In genomic region chrX:15335135-15336022, GRCh38 we compare ENCODE assay signal across 8 cellular contexts. TPM values are rescaled to one million over a fixed set of nuclear protein-coding genes. Genes with fewer than 3 reads are reported as not detected.
A peak's percentile ranks its signal among the peaks of the same experiment; 100 is the strongest.
DNase-seq lines count a peak whose midpoint lies in the region; ATAC-seq and TF ChIP-seq lines count a peak whose summit lies in the region.

PIGA (minus strand) TSS chrX:15335523; CDS start chrX:15331930, 3,593 bp downstream.

- H3K9me3 ChIP-seq in adipocyte (ENCODE audit: control insufficient read depth, low read length) (peaks cover 3% of the 10 kb centered on the region), heart left ventricle (peaks cover 0 to 6% (median 0%) of the 10 kb centered on the region in 12 donors), upper lobe of left lung (no peaks in the 10 kb centered on the region)

- TF ChIP-seq POLR2A in heart left ventricle (IDR thresholded peaks at IDR 0.05), result peak; percentile 68 to 88
- peak; percentile 28 to 96 (median 89) for TF ChIP-seq POLR2A in upper lobe of left lung (IDR thresholded peaks at IDR 0.05)

- H3K27me3 ChIP-seq in adipocyte (replicated peaks; ENCODE audit: control insufficient read depth, insufficient read depth, low read length) (peaks cover 3% of the 10 kb centered on the region), heart left ventricle (peaks cover 0 to 12% (median 0%) of the 10 kb centered on the region in 9 donors), upper lobe of left lung (no peaks in the 10 kb centered on the region)

- H3K4me1 ChIP-seq in adipocyte (ENCODE audit: control insufficient read depth, insufficient read depth, low read length), result no peaks in the 10 kb centered on the region
- peaks cover 0 to 17% (median 6%) of the 10 kb centered on the region in 12 donors for H3K4me1 ChIP-seq in heart left ventricle
- peaks cover 0 to 4% (median 0%) of the 10 kb centered on the region in 4 donors for H3K4me1 ChIP-seq in upper lobe of left lung

- intact Hi-C loops in heart left ventricle (cut with DNase I), result loop anchor here in 2 of 10 donors (5.0 kb wide), 1 partner anchor 33 kb away; no protein-coding TSS in a partner anchor

- H3K4me3 ChIP-seq in GM12875 (ENCODE audit: low read depth, low read length) (peak within 1 kb of the TSS; percentile 74), adipocyte (ENCODE audit: low read length) (peak within 1 kb of the TSS; percentile 83), heart left ventricle (peak within 1 kb of the TSS; percentile 54 to 96 (median 80)), upper lobe of left lung (peak within 1 kb of the TSS; percentile 19 to 69 (median 66))

- peaks cover 11% of the 10 kb centered on the region for H3K36me3 ChIP-seq in adipocyte (ENCODE audit: control insufficient read depth, insufficient read depth, low read length, severe bottlenecking)
- peaks cover 0 to 24% (median 13%) of the 10 kb centered on the region in 9 donors for H3K36me3 ChIP-seq in heart left ventricle
- peaks cover 0 to 13% (median 2%) of the 10 kb centered on the region in 4 donors for H3K36me3 ChIP-seq in upper lobe of left lung

- peak in 1 of 4 donors; percentile 55 for TF ChIP-seq EP300 in upper lobe of left lung (IDR thresholded peaks at IDR 0.05)

- H3K9ac ChIP-seq in adipocyte (ENCODE audit: low read length), result peak within 1 kb of the TSS; percentile 82

- TF ChIP-seq CTCF in GM12875 (IDR thresholded peaks at IDR 0.05; ENCODE audit: borderline replicate concordance, insufficient read depth, low read depth, low read length) (no peak), heart left ventricle (IDR thresholded peaks at IDR 0.05) (no peak), upper lobe of left lung (IDR thresholded peaks at IDR 0.05) (no peak)

- ATAC-seq in HG02798 (IDR thresholded peaks at IDR 0.05; ENCODE audit: poor library complexity, unreplicated experiment) (peak; percentile 99), heart left ventricle (peak; percentile 98 to 99 (median 98)), upper lobe of left lung (ENCODE audit: low FRiP score in 2 of 2) (peak; percentile 99 to 100)

- DNase-seq in NCI-H1436 (lab: John Stamatoyannopoulos, UW) (peak; percentile 89), T follicular helper cell (ENCODE audit: low read depth) (peak; percentile 87), adipocyte (ENCODE audit: low read depth) (peak; percentile 97), heart left ventricle (peak; percentile 93 to 97 (median 96)), pons (ENCODE audit: low spot score) (peak; percentile 96), upper lobe of left lung (peak; percentile 96 to 98)

- H3K27ac ChIP-seq in heart left ventricle (peak within 1 kb of the TSS in 11 of 12 donors; percentile 78 to 90 (median 83)), upper lobe of left lung (peak within 1 kb of the TSS; percentile 68 to 96 (median 88))

- 0 to 45% (median 20%) methylated on average over 38 to 72 of the region's 72 CpGs for WGBS in heart left ventricle, 4 donors
- WGBS in upper lobe of left lung, 2 donors, result 0 to 39% methylated on average over 12 to 72 of the region's 72 CpGs

RNA-seq across cellular contexts. Expression of gene PIGA, which starts in this region (rescaled TPM):
- total RNA-seq in heart left ventricle (1 to 10 TPM; 1.6 to 7.4 (median 4.5) TPM), upper lobe of left lung (10 to 100 TPM in 5 of 6 donors, 1 to 10 TPM in 1; 6.2 to 82.0 (median 22.2) TPM)
- polyA plus RNA-seq in heart left ventricle, result 1 to 10 TPM; 3.0 to 9.9 TPM

Comparison
In these comparisons a context has a peak if more than half of its experiments do, and no peak if none do; other contexts are left out.
1. Peak in every context shown above with its lines: DNase-seq, ATAC-seq, H3K4me3 ChIP-seq and H3K27ac ChIP-seq.